ENCODE assay signal across 12 cellular contexts in the genomic region with DNA sequence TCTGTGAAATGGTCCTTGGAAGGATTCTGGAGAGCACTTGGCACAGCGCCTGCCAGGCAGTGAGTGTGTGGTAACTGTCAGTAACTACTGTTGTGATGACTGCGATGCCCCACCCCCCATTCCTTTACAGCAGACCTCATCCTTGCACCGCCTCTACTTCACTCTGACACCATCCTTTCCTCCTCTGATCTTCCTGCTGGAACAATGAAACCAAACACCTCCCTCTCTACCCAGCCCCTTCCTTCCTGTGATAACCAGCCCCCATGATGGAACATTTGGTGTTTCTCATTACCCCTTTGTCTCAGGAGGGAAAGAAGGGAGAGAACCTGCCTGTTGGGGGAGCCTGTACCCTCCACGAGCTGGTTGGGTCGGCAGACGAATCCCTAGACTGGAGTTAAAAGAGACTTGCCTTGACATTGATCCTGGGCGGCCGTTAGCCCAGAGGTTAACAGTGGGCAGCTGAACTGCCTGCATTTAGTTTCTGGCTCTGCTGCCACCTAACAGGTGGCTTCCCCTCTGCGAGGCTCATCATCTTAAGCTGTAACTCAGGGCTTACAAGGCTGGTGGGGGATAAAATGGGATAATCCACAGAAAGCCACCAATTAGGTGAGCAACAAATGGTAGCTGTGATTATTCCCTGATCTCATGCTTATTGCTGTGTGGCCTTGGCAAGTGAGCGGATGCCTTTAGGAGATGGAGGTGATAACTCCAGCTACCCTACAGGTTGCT. TPM values are rescaled to one million over a fixed set of nuclear protein-coding genes. Genes with fewer than 3 reads are reported as not detected.
A peak's percentile ranks its signal among the peaks of the same experiment; 100 is the strongest.
DNase-seq lines count a peak whose midpoint lies in the region; ATAC-seq and TF ChIP-seq lines count a peak whose summit lies in the region.
"Had no signal": no experiment of that assay in that cellular context is flagged by ENCODE, and none has a peak within 500 bp of the region (broad histone marks: within the 10 kb centered on the region; RNA-seq: fewer than 3 reads in every experiment).

No MANE protein-coding gene starts in this region.

- H3K27ac ChIP-seq in RWPE2 (ENCODE audit: poor library complexity, severe bottlenecking): no peak overlapping the region
- H3K27ac ChIP-seq: parathyroid adenoma had no signal

- peak; percentile 48 for ATAC-seq in RWPE2 (ENCODE audit: low read depth)
- ATAC-seq in mucosa of descending colon: no peak

- H3K27me3 ChIP-seq in RWPE2 (ENCODE audit: insufficient read depth, poor library complexity, severe bottlenecking): no peaks in the 10 kb centered on the region

- no peak for TF ChIP-seq CTCF in RWPE2 (IDR thresholded peaks at IDR 0.05; ENCODE audit: poor library complexity, severe bottlenecking)
- TF ChIP-seq CTCF in fibroblast of pulmonary artery (IDR thresholded peaks at IDR 0.05; ENCODE audit: low read length, missing control alignments): no peak
- no peak for TF ChIP-seq CTCF in mucosa of descending colon (IDR thresholded peaks at IDR 0.05)

- DNase-seq in DMS53 (lab: John Stamatoyannopoulos, UW) (peak; percentile 24), DMS53 treated with DMSO at 0.1 percent for 48 hours (lab: John Stamatoyannopoulos, UW; ENCODE audit: unreplicated experiment) (no peak), RWPE2 (ENCODE audit: low spot score) (peak; percentile 79), fibroblast of pulmonary artery (ENCODE audit: low read depth) (peak; percentile 94), pulmonary artery endothelial cell (ENCODE audit: low read depth, low spot score) (peak; percentile 94), NCI-H345 (lab: John Stamatoyannopoulos, UW) (no peak), mucosa of descending colon (no peak)
- no peak for DNase-seq in NK-92 treated with Interleukin-12 subunit alpha and Interleukin-12 subunit beta, amount 100 ng/mL, for 24 hours (lab: John Stamatoyannopoulos, UW)
- DNase-seq: 8988T, NCI-H1436 had no signal

- H3K4me3 ChIP-seq in RWPE2 (ENCODE audit: severe bottlenecking) (no peak overlapping the region), fibroblast of pulmonary artery (replicated peaks; ENCODE audit: low read depth, low read length) (no peak overlapping the region), mucosa of descending colon (no peak overlapping the region)

- no peaks in the 10 kb centered on the region for H3K4me1 ChIP-seq in RWPE2 (ENCODE audit: insufficient read depth, poor library complexity, severe bottlenecking)
- H3K4me1 ChIP-seq in mucosa of descending colon (ENCODE audit: low read depth): no peaks in the 10 kb centered on the region
- H3K4me1 ChIP-seq: parathyroid adenoma had no signal

- H3K9me3 ChIP-seq in RWPE2 (ENCODE audit: severe bottlenecking): no peaks in the 10 kb centered on the region
- H3K9me3 ChIP-seq in mucosa of descending colon: no peaks in the 10 kb centered on the region

- intact Hi-C loops in mucosa of descending colon (cut with DNase I, micrococcal nuclease): loop anchor here in 1 of 2 donors (10.0 kb wide), 1 partner anchor 124 kb away; no protein-coding TSS in a partner anchor

- H3K36me3 ChIP-seq in RWPE2 (ENCODE audit: low read depth) (peaks cover 26% of the 10 kb centered on the region), mucosa of descending colon (ENCODE audit: low read depth) (no peaks in the 10 kb centered on the region)

RNA-seq across cellular contexts. Expression of gene GRPEL2, which starts 34.2 kb away (rescaled TPM):
- total RNA-seq in pulmonary artery endothelial cell (34.3 and 36.6 TPM in 2 replicates), mucosa of descending colon (10 to 100 TPM in 2 of 3 donors, 1 to 10 TPM in 1; 9.9 to 15.2 (median 11.1) TPM)

RNA-seq across cellular contexts. Expression of gene AFAP1L1, which starts 39.5 kb away (rescaled TPM):
- 108 and 150 TPM in 2 replicates for total RNA-seq in pulmonary artery endothelial cell
- total RNA-seq in mucosa of descending colon: 1 to 10 TPM; 1.5 to 7.3 (median 1.9) TPM
- total RNA-seq: T-helper 2 cell treated with Interferon-gamma antibody and Interleukin-4, amounts not matched to agents 100 ng/mL and 5 ng/mL, for 36 hours had no signal

RNA-seq across cellular contexts. Expression of gene PCYOX1L, which starts 46.7 kb away (rescaled TPM):
- 13.1 and 19.4 TPM in 2 replicates for total RNA-seq in pulmonary artery endothelial cell
- total RNA-seq in mucosa of descending colon: 1 to 10 TPM; 3.1 to 5.9 (median 4.2) TPM

Comparison
In these comparisons a context has a peak if more than half of its experiments do, and no peak if none do; other contexts are left out.
1. DNase-seq: peak in DMS53 (single experiment), RWPE2 (single experiment), fibroblast of pulmonary artery (single experiment) and pulmonary artery endothelial cell (single experiment); none in DMS53 treated with DMSO at 0.1 percent for 48 hours (single experiment), NCI-H345 (single experiment), mucosa of descending colon (0 of 3) and NK-92 treated with Interleukin-12 subunit alpha and Interleukin-12 subunit beta, amount 100 ng/mL, for 24 hours (single experiment).
2. RNA of gene AFAP1L1, which starts 39.5 kb away (total RNA-seq): 108 to 150 TPM in pulmonary artery endothelial cell; 1.5 to 7.3 TPM in mucosa of descending colon; every median in the first group is over 10 times any median in the second.